ENCODE assay signal across 9 cellular contexts in genomic region chr13:109625156-109625555, GRCh38.
"Had no signal": no experiment of that assay in that cellular context is flagged by ENCODE, and none has a peak within 500 bp of the region (broad histone marks: within the 10 kb centered on the region; RNA-seq: fewer than 3 reads in every experiment).

No MANE protein-coding gene starts in this region.

- H3K4me1 ChIP-seq: HAP-1 had no signal

- H3K4me3 ChIP-seq: GM23248, GM23338, HAP-1 had no signal

- H3K9me3 ChIP-seq: HAP-1 had no signal

- H3K9me3 Mint-ChIP-seq: GM23338, H9, HFFc6 had no signal

- H3K27ac Mint-ChIP-seq: GM23338, H9, HFFc6 had no signal

- DNase-seq: GM23248, GOT3, H7, H9, HCEC 1CT, HFFc6 had no signal

- H3K36me3 ChIP-seq: HAP-1 had no signal

- ATAC-seq: GM23338, HCT116 had no signal

- H3K27ac ChIP-seq: GM23248 had no signal
